ENCODE assay signal across 8 cellular contexts in the genomic region with DNA sequence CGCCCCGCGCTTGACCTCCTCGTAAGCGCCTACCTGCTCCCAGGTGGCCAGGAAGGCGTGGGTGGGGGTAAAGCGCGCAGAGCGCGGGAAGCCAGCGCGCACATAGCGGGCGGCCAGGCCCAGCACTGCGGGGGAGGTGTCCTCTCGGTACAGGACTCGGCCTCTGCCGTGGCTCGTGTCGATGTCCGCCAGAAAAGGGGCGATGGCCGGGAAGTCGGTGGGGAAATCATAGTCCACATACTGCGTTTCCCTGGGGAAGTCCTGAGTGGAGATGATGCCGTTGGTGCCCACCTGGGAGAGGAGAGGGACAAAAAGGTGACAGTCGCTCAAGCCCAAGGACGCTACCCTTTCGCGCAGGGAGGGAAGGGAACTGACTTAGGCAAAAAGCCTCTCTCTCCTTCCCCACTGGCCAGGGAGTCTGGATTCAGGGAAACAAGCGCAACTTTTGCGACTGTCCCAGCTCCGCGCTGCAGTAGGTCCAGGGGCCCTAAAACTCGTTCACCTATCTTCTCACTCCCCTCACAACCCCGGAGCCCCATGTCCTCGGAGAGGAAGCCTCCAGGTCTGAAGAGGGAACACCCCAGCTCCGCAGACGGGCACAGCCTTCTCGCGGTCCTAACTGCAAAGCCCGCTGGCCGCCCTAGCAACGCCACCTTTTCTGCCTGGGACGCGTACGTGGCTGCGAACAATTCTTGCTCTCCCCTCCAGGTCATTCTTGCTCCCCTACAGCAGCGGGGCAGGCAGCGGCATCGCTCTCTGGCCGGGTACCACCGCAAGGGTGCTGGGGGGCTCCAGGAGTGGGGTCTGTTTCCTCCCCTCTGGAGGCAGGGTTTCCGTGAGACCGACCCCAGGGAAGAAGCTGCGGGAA. TPM values are rescaled to one million over a fixed set of nuclear protein-coding genes. Genes with fewer than 3 reads are reported as not detected.
DNase-seq lines count a peak whose midpoint lies in the region; ATAC-seq, FAIRE-seq and TF ChIP-seq lines count a peak whose summit lies in the region.

No MANE protein-coding gene starts in this region.

- peak overlapping the region; percentile 75 for H2AFZ ChIP-seq in keratinocyte (ENCODE audit: control insufficient read depth, low read length)

- in situ Hi-C loops in astrocyte of the spinal cord (cut with HindIII; ENCODE audit: low sequenced_read_pairs) (no loop called here), G401 (cut with HindIII; ENCODE audit: low sequenced_read_pairs) (no loop called here)

- H3K9ac ChIP-seq in BLaER1 treated with 17β-estradiol and CSF1 and Interleukin-3, amounts not matched to agents 10 nM and 100 nM, result peak overlapping the region; percentile 31 to 88 (median 73)
- peak overlapping the region; percentile 31 for H3K9ac ChIP-seq in keratinocyte (ENCODE audit: control insufficient read depth, extremely low read depth, insufficient read depth, low read length)

- H3K4me2 ChIP-seq in BLaER1 treated with 17β-estradiol and CSF1 and Interleukin-3, amounts not matched to agents 10 nM and 100 nM, result peak overlapping the region; percentile 93 to 100 (median 98)
- peak overlapping the region; percentile 89 for H3K4me2 ChIP-seq in keratinocyte (ENCODE audit: control insufficient read depth, extremely low read depth, insufficient read depth, low read depth, low read length)

- peaks cover 20% of the 10 kb centered on the region for H3K4me1 Mint-ChIP-seq in stimulated activated memory B cell treated with anti-CD40 and anti-IgM and Interleukin-4, amounts not matched to agents 10 μg/mL and 1 μg/mL and 100 μg/mL, for 72 hours

- H3K79me2 ChIP-seq in keratinocyte (ENCODE audit: control insufficient read depth, insufficient read depth, low read length), result no peaks in the 10 kb centered on the region

- no peak for DNase-seq in Jurkat, Clone E6-1 (ENCODE audit: low read depth, low spot score)
- no peak for DNase-seq in astrocyte of the spinal cord (ENCODE audit: low read depth, low spot score)
- DNase-seq in keratinocyte (ENCODE audit: low read depth, low spot score), result no peak
- no peak for DNase-seq in G401 (ENCODE audit: low spot score)

- dilution Hi-C loops in keratinocyte (cut with MboI; ENCODE audit: extremely low pct_ligation_motif_present, low sequenced_read_pairs), result no loop called here

- H3K4me3 ChIP-seq in BLaER1 treated with 17β-estradiol and CSF1 and Interleukin-3, amounts not matched to agents 10 nM and 100 nM, result peak overlapping the region; percentile 57 to 84 (median 74)
- H3K4me3 ChIP-seq in Jurkat, Clone E6-1 (ENCODE audit: low read length), result peak overlapping the region; percentile 28
- H3K4me3 ChIP-seq in astrocyte of the spinal cord (ENCODE audit: low read depth, low read length), result peak overlapping the region; percentile 86
- H3K4me3 ChIP-seq in keratinocyte (ENCODE audit: control insufficient read depth in 2 of 3, extremely low read depth in 1 of 3, insufficient read depth in 2 of 3, low read depth in 1 of 3, low read length in 3 of 3), result peak overlapping the region; percentile 48 to 74 (median 59)

- peak overlapping the region; percentile 38 for H3K4me3 Mint-ChIP-seq in stimulated activated memory B cell treated with anti-CD40 and anti-IgM and Interleukin-4, amounts not matched to agents 10 μg/mL and 1 μg/mL and 100 μg/mL, for 72 hours

- no peak overlapping the region for H3K27ac Mint-ChIP-seq in stimulated activated memory B cell treated with anti-CD40 and anti-IgM and Interleukin-4, amounts not matched to agents 10 μg/mL and 1 μg/mL and 100 μg/mL, for 72 hours

- H4K20me1 ChIP-seq in BLaER1 treated with 17β-estradiol and CSF1 and Interleukin-3, amounts not matched to agents 10 nM and 100 nM, result no peaks in the 10 kb centered on the region; a peak in 1 of 22 replicates
- no peaks in the 10 kb centered on the region for H4K20me1 ChIP-seq in keratinocyte (ENCODE audit: control insufficient read depth, extremely low read depth, insufficient read depth, low read length)

- no peak for FAIRE-seq in keratinocyte (lab: Jason Lieb, UNC)

- peak overlapping the region in 9 of 11 experiments; percentile 49 to 82 (median 69); a peak in 16 of 22 replicates for H3K27ac ChIP-seq in BLaER1 treated with 17β-estradiol and CSF1 and Interleukin-3, amounts not matched to agents 10 nM and 100 nM
- H3K27ac ChIP-seq in keratinocyte (ENCODE audit: control insufficient read depth, insufficient read depth, low read length), result no peak overlapping the region

- H3K4me1 ChIP-seq in BLaER1 treated with 17β-estradiol and CSF1 and Interleukin-3, amounts not matched to agents 10 nM and 100 nM, result peaks cover 28 to 76% (median 62%) of the 10 kb centered on the region in 10 experiments
- peaks cover 10% of the 10 kb centered on the region for H3K4me1 ChIP-seq in keratinocyte (ENCODE audit: control insufficient read depth, extremely low read depth, insufficient read depth, low read length)

- peaks cover 65% of the 10 kb centered on the region for H3K27me3 Mint-ChIP-seq in stimulated activated memory B cell treated with anti-CD40 and anti-IgM and Interleukin-4, amounts not matched to agents 10 μg/mL and 1 μg/mL and 100 μg/mL, for 72 hours

- H3K27me3 ChIP-seq in BLaER1 treated with 17β-estradiol and CSF1 and Interleukin-3, amounts not matched to agents 10 nM and 100 nM, result peaks cover 0 to 41% (median 0%) of the 10 kb centered on the region in 11 experiments; a peak in 7 of 22 replicates
- H3K27me3 ChIP-seq in keratinocyte (ENCODE audit: control insufficient read depth, extremely low read depth, insufficient read depth, low read length), result peaks cover 29% of the 10 kb centered on the region

- TF ChIP-seq CTCF in astrocyte of the spinal cord (IDR thresholded peaks at IDR 0.05; ENCODE audit: low read depth, low read length) (no peak), keratinocyte (optimal IDR thresholded peaks at IDR 0.05 in 1 of 3, IDR thresholded peaks at IDR 0.05 in 1 of 3, conservative IDR thresholded peaks at IDR 0.05 in 1 of 3; ENCODE audit: extremely low read depth in 1 of 3, insufficient read depth in 2 of 3, low read length in 3 of 3) (no peak)

- no peaks in the 10 kb centered on the region for H3K9me3 Mint-ChIP-seq in stimulated activated memory B cell treated with anti-CD40 and anti-IgM and Interleukin-4, amounts not matched to agents 10 μg/mL and 1 μg/mL and 100 μg/mL, for 72 hours

- H3K9me1 ChIP-seq in keratinocyte (ENCODE audit: control insufficient read depth, extremely low read depth, insufficient read depth, low read length), result no peaks in the 10 kb centered on the region

- peaks cover 0 to 31% (median 0%) of the 10 kb centered on the region in 11 experiments; a peak in 7 of 22 replicates for H3K36me3 ChIP-seq in BLaER1 treated with 17β-estradiol and CSF1 and Interleukin-3, amounts not matched to agents 10 nM and 100 nM
- H3K36me3 ChIP-seq in keratinocyte (ENCODE audit: control insufficient read depth in 2 of 2, extremely low read depth in 1 of 2, insufficient read depth in 2 of 2, low read length in 2 of 2), result no peaks in the 10 kb centered on the region

- no peaks in the 10 kb centered on the region for H3K36me3 Mint-ChIP-seq in stimulated activated memory B cell treated with anti-CD40 and anti-IgM and Interleukin-4, amounts not matched to agents 10 μg/mL and 1 μg/mL and 100 μg/mL, for 72 hours

- ATAC-seq in stimulated activated memory B cell treated with anti-CD40 and anti-IgM and Interleukin-4, amounts not matched to agents 10 μg/mL and 1 μg/mL and 100 μg/mL, for 72 hours, result no peak
- ATAC-seq in HG03159 (IDR thresholded peaks at IDR 0.05; ENCODE audit: unreplicated experiment) (no peak), HG03097 (IDR thresholded peaks at IDR 0.05; ENCODE audit: low FRiP score, unreplicated experiment) (no peak)

- no peaks in the 10 kb centered on the region for H3K9me3 ChIP-seq in BLaER1 treated with 17β-estradiol and CSF1 and Interleukin-3, amounts not matched to agents 10 nM and 100 nM (replicated peaks in 1 of 11)
- no peaks in the 10 kb centered on the region for H3K9me3 ChIP-seq in keratinocyte (ENCODE audit: control insufficient read depth, low read depth, low read length)

RNA-seq across cellular contexts. Expression of a gene that starts 0.8 kb away (rescaled TPM):
- polyA plus RNA-seq in Jurkat, Clone E6-1 (2012; ENCODE audit: insufficient read depth, insufficient read length), result 3.7 TPM
- polyA plus RNA-seq in keratinocyte, result 1.7 to 4.5 TPM (median 2.0 TPM) in 3 replicates
- not detected for polyA plus RNA-seq in keratinocyte (2011; ENCODE audit: low read depth)
- polyA plus RNA-seq in keratinocyte (2011; cell fraction: cytosol; rRNA removed), result 1.5 and 1.9 TPM in 2 replicates
- polyA plus RNA-seq in keratinocyte (2011; cell fraction: nucleus; rRNA removed), result 7.1 and 8.8 TPM in 2 replicates
- 0.37 and 2.9 TPM in 2 replicates for polyA plus RNA-seq in keratinocyte (2012; ENCODE audit: low replicate concordance)
- 2.9 to 12.0 TPM (median 4.0 TPM) in 3 replicates for polyA minus RNA-seq in keratinocyte
- 1.3 TPM for polyA minus RNA-seq in keratinocyte (2011; cell fraction: cytosol; rRNA and poly(A)+ RNA removed)
- 2.6 and 8.3 TPM in 2 replicates for polyA minus RNA-seq in keratinocyte (2011; cell fraction: nucleus; rRNA and poly(A)+ RNA removed)
- total RNA-seq in G401 (2014; rRNA removed; shearing (Covaris generic)), result not detected in 2 replicates

Comparison
In these comparisons a context has a peak if more than half of its experiments do, and no peak if none do; other contexts are left out.
1. H3K4me3 ChIP-seq: peak in every context shown above with its lines; median percentile 86 in astrocyte of the spinal cord; 74 in BLaER1 treated with 17β-estradiol and CSF1 and Interleukin-3, amounts not matched to agents 10 nM and 100 nM; 59 in keratinocyte; 28 in Jurkat, Clone E6-1.